8 cellular contexts compared by ENCODE assay signal in the genomic region with DNA sequence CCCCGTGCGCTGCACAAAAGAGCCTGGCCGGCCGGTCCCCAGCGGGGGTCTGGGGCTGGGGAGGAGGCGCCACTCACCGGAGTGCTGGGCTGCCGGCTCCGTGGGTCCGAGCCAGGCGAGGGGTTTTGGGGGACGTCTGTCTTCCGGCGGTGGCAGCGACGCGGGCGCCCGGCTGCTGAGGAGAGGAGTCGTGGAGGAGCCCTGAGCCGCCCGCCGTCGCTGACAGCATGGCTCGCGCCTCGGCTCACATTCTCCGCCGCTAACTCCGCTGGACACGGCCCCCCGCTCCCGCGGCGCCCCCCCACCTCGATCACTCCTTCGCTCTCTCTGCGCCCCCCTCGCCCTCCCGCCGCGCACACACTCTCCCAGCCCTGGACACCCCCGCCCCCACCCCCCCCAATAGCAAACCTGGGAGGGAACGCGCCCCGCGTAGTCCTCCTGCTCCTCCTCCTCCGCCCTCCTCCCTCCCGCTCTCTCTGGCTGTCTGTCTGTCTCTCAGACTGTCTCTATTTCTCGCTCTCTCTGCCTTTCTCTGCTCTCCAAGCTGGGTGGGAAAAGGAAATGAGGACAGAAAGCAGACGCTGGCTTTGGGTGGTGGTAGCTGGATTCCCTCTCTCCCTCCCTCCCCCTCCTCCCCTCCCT. TPM values are rescaled to one million over a fixed set of nuclear protein-coding genes. Genes with fewer than 3 reads are reported as not detected.
A peak's percentile ranks its signal among the peaks of the same experiment; 100 is the strongest.
DNase-seq lines count a peak whose midpoint lies in the region; ATAC-seq and TF ChIP-seq lines count a peak whose summit lies in the region.

No MANE protein-coding gene starts in this region.

- no peak overlapping the region for H2BK12ac ChIP-seq in neuronal stem cell (ENCODE audit: low read length)

- H3K36me3 Mint-ChIP-seq in activated CD4-positive, alpha-beta memory T cell treated with anti-CD3 and anti-CD28 coated beads, Interleukin-2, amount 10 ng/mL, durations not matched to agents 7 days and 5 days (ENCODE audit: low read depth), result no peaks in the 10 kb centered on the region

- POLR2A ChIA-PET in activated CD4-positive, alpha-beta memory T cell treated with anti-CD3 and anti-CD28 coated beads, Interleukin-2, amount 10 ng/mL, durations not matched to agents 7 days and 5 days (lab: Charles Lee), result interaction anchor here (0.7 to 14.4 kb wide), 6 partner anchors 23 to 173 kb away, joined by 3 to 132 read pairs (median 17); no protein-coding TSS in a partner anchor

- H3K23ac ChIP-seq in neuronal stem cell (ENCODE audit: low read depth, low read length, poor library complexity), result peak overlapping the region; percentile 100

- no peaks in the 10 kb centered on the region for H3K9me3 Mint-ChIP-seq in activated CD4-positive, alpha-beta memory T cell treated with anti-CD3 and anti-CD28 coated beads, Interleukin-2, amount 10 ng/mL, durations not matched to agents 7 days and 5 days

- TF ChIP-seq CTCF in fibroblast of pulmonary artery (IDR thresholded peaks at IDR 0.05; ENCODE audit: low read length, missing control alignments), result no peak

- no peak overlapping the region for H4K91ac ChIP-seq in neuronal stem cell (ENCODE audit: low read depth, low read length, poor library complexity)

- DNase-seq in GM03348 (ENCODE audit: low spot score), result peak; percentile 69
- DNase-seq in activated CD4-positive, alpha-beta memory T cell treated with anti-CD3 and anti-CD28 coated beads, Interleukin-2, amount 10 ng/mL, durations not matched to agents 7 days and 5 days, result peak; percentile 42
- DNase-seq in fibroblast of pulmonary artery (ENCODE audit: low read depth), result no peak
- DNase-seq in neuronal stem cell (ENCODE audit: low spot score), result no peak
- DNase-seq in putamen (ENCODE audit: low spot score), result no peak
- no peak for DNase-seq in NCI-H1436 (lab: John Stamatoyannopoulos, UW)

- peak overlapping the region; percentile 70 for H3K27ac ChIP-seq in KOPT-K1 (ENCODE audit: low read depth, low read length, poor library complexity, severe bottlenecking)
- H3K27ac ChIP-seq in neuronal stem cell (replicated peaks; ENCODE audit: low read length), result peak overlapping the region; percentile 70

- peak overlapping the region; percentile 80 for H3K27ac Mint-ChIP-seq in activated CD4-positive, alpha-beta memory T cell treated with anti-CD3 and anti-CD28 coated beads, Interleukin-2, amount 10 ng/mL, durations not matched to agents 7 days and 5 days

- peak overlapping the region; percentile 98 for H3K9ac ChIP-seq in neuronal stem cell (ENCODE audit: low read depth, low read length, poor library complexity)

- CTCF ChIA-PET in activated CD4-positive, alpha-beta memory T cell treated with anti-CD3 and anti-CD28 coated beads, Interleukin-2, amount 10 ng/mL, durations not matched to agents 7 days and 5 days (lab: Charles Lee), result interaction anchor here (1.1 to 18.2 kb wide), 7 partner anchors 47 to 302 kb away, joined by 3 to 448 read pairs (median 21); partner anchors contain the start of gene IFI6

- no peak overlapping the region for H4K8ac ChIP-seq in neuronal stem cell (ENCODE audit: low read depth, low read length)

- peak overlapping the region; percentile 65 for H3K4me2 ChIP-seq in neuronal stem cell (ENCODE audit: insufficient read depth, low read length, poor library complexity, severe bottlenecking)

- H3K4ac ChIP-seq in neuronal stem cell (ENCODE audit: low read length), result peak overlapping the region; percentile 19

- no peak overlapping the region for H2BK120ac ChIP-seq in neuronal stem cell (ENCODE audit: low read depth, low read length)

- peaks cover 57 to 66% of the 10 kb centered on the region in 2 donors for H3K4me1 ChIP-seq in neuronal stem cell (ENCODE audit: control insufficient read depth in 2 of 2, insufficient read depth in 1 of 2, low read depth in 1 of 2, low read length in 2 of 2)

- H3K4me1 Mint-ChIP-seq in activated CD4-positive, alpha-beta memory T cell treated with anti-CD3 and anti-CD28 coated beads, Interleukin-2, amount 10 ng/mL, durations not matched to agents 7 days and 5 days, result peaks cover 53% of the 10 kb centered on the region

- ATAC-seq in GM18861 (IDR thresholded peaks at IDR 0.05; ENCODE audit: unreplicated experiment), result no peak

- peak overlapping the region; percentile 97 for H2BK5ac ChIP-seq in neuronal stem cell (ENCODE audit: low read length)

- peak overlapping the region; percentile 58 for H3K14ac ChIP-seq in neuronal stem cell (ENCODE audit: low read length)

- H3K79me1 ChIP-seq in neuronal stem cell (ENCODE audit: low read depth, low read length), result peaks cover 16% of the 10 kb centered on the region

- peak overlapping the region; percentile 97 for H3K4me3 Mint-ChIP-seq in activated CD4-positive, alpha-beta memory T cell treated with anti-CD3 and anti-CD28 coated beads, Interleukin-2, amount 10 ng/mL, durations not matched to agents 7 days and 5 days

- H3K27me3 Mint-ChIP-seq in activated CD4-positive, alpha-beta memory T cell treated with anti-CD3 and anti-CD28 coated beads, Interleukin-2, amount 10 ng/mL, durations not matched to agents 7 days and 5 days, result peaks cover 8% of the 10 kb centered on the region

- H3K36me3 ChIP-seq in KOPT-K1 (ENCODE audit: insufficient read depth, low read length), result no peaks in the 10 kb centered on the region
- H3K36me3 ChIP-seq in neuronal stem cell (replicated peaks in 1 of 2; ENCODE audit: control insufficient read depth in 2 of 2, insufficient read depth in 2 of 2, low read length in 2 of 2), result no peaks in the 10 kb centered on the region

- H2BK15ac ChIP-seq in neuronal stem cell (ENCODE audit: low read length), result peak overlapping the region; percentile 78

- H2AFZ ChIP-seq in neuronal stem cell (ENCODE audit: low read length), result peak overlapping the region; percentile 90

- WGBS in neuronal stem cell (ENCODE audit: extremely low coverage in 2 of 2, insufficient read length in 2 of 2, insufficient replicate concordance in 1 of 2), 2 donors, result no CpG with 5 or more reads among the region's 51 CpGs

- H3K18ac ChIP-seq in neuronal stem cell (ENCODE audit: low read length), result peak overlapping the region; percentile 93

- H3K9me3 ChIP-seq in KOPT-K1 (ENCODE audit: insufficient read depth, low read length, poor library complexity, severe bottlenecking) (no peaks in the 10 kb centered on the region), neuronal stem cell (replicated peaks in 1 of 2; ENCODE audit: control insufficient read depth in 2 of 2, insufficient read depth in 1 of 2, low read depth in 1 of 2, low read length in 2 of 2) (no peaks in the 10 kb centered on the region)

- H3K27me3 ChIP-seq in neuronal stem cell (ENCODE audit: control insufficient read depth in 3 of 3, insufficient read depth in 3 of 3, low read depth in 1 of 3, low read length in 3 of 3), result no peaks in the 10 kb centered on the region

- peak overlapping the region; percentile 81 for H2AK5ac ChIP-seq in neuronal stem cell (ENCODE audit: low read depth, low read length)

- H3K4me3 ChIP-seq in fibroblast of pulmonary artery (replicated peaks; ENCODE audit: low read depth, low read length), result peak overlapping the region; percentile 92
- H3K4me3 ChIP-seq in neuronal stem cell (ENCODE audit: low read length in 2 of 2), result peak overlapping the region; percentile 84 to 97

RNA-seq across cellular contexts. Expression of gene AHDC1, which starts 0.5 kb away (rescaled TPM):
- 10 to 100 TPM; 16.9 to 18.9 TPM for total RNA-seq in activated CD4-positive, alpha-beta memory T cell treated with anti-CD3 and anti-CD28 coated beads, Interleukin-2, amount 10 ng/mL, durations not matched to agents 7 days and 5 days
- 22.9 TPM for polyA plus RNA-seq in neuronal stem cell (2013, experiment 1 of 2)
- polyA plus RNA-seq in neuronal stem cell (2013, experiment 2 of 2), result 22.9 TPM

RNA-seq across cellular contexts. Expression of gene FGR, which starts 31.5 kb away (rescaled TPM):
- total RNA-seq in activated CD4-positive, alpha-beta memory T cell treated with anti-CD3 and anti-CD28 coated beads, Interleukin-2, amount 10 ng/mL, durations not matched to agents 7 days and 5 days, result not detected
- polyA plus RNA-seq in neuronal stem cell (2013, experiment 1 of 2), result 0.03 TPM
- polyA plus RNA-seq in neuronal stem cell (2013, experiment 2 of 2), result 0.01 TPM

Comparison
In these comparisons a context has a peak if more than half of its experiments do, and no peak if none do; other contexts are left out.
1. DNase-seq: peak in GM03348 (single experiment) and activated CD4-positive, alpha-beta memory T cell treated with anti-CD3 and anti-CD28 coated beads, Interleukin-2, amount 10 ng/mL, durations not matched to agents 7 days and 5 days (single experiment); none in fibroblast of pulmonary artery (single experiment), neuronal stem cell (single experiment), putamen (single experiment) and NCI-H1436 (single experiment).